ENCODE assay signal across 8 cellular contexts in the genomic region with DNA sequence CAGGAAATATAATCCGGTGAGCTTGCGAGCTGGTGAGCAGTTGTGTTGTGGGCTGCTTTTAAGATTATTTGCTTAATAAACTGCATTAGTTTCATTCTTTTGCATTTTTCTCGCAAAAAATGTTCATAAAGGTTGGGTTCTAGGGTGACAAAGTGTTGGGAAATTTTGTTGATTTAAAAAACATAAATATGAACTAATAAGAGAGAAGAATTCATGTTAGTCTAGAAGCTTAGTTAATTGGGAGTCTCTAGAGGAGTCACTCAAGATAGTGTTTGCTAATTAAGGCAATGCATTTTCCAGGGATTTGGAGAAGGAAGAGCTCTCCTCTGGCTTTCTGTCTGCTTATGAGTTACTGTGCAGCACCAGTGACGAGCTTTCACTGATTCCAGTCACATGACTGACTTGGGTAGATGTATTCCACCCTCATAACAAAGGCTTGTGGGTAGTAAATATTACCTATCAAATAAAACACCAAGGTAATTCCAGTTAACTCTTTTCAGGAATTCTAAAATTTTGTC.
A peak's percentile ranks its signal among the peaks of the same experiment; 100 is the strongest.
DNase-seq lines count a peak whose midpoint lies in the region; ATAC-seq and TF ChIP-seq lines count a peak whose summit lies in the region.

No MANE protein-coding gene starts in this region.

- no peak overlapping the region for H2BK15ac ChIP-seq in mesenchymal stem cell (ENCODE audit: low read depth, poor library complexity, severe bottlenecking)

- H3K4me1 ChIP-seq in GM23338 (ENCODE audit: insufficient read depth) = no peaks in the 10 kb centered on the region
- H3K4me1 ChIP-seq in OCI-LY1 (ENCODE audit: insufficient read depth, low read length, severe bottlenecking) = peaks cover 9% of the 10 kb centered on the region
- H3K4me1 ChIP-seq in mesenchymal stem cell (ENCODE audit: control insufficient read depth, insufficient read depth, low read depth, low read length) = no peaks in the 10 kb centered on the region

- H4K20me1 ChIP-seq in GM23338 (replicated peaks; ENCODE audit: insufficient read depth) (no peaks in the 10 kb centered on the region), OCI-LY1 (ENCODE audit: insufficient read depth, low read length) (no peaks in the 10 kb centered on the region)

- no peak overlapping the region for H3K4ac ChIP-seq in mesenchymal stem cell (ENCODE audit: low read depth in 1 of 2, low read length in 2 of 2)

- TF ChIP-seq CTCF in GM06990 (IDR thresholded peaks at IDR 0.05; ENCODE audit: insufficient read depth, low read length, poor library complexity, severe bottlenecking) (no peak), GM23338 (conservative IDR thresholded peaks at IDR 0.05; ENCODE audit: low read depth in 2 of 2) (no peak), OCI-LY1 (IDR thresholded peaks at IDR 0.05; ENCODE audit: low read length) (no peak)

- peaks cover 6% of the 10 kb centered on the region; the same call in 2 of the 3 replicates for H3K4me1 Mint-ChIP-seq in GM23338
- peaks cover 5% of the 10 kb centered on the region for H3K4me1 Mint-ChIP-seq in activated T-helper 1 cell treated with anti-CD3 and anti-CD28 coated beads, Interleukin-12 subunit alpha, Interleukin-12 subunit beta, Interleukin-2, Interleukin-4 antibody, amounts not matched to agents 30 ng/mL and 10 ng/mL and 1 ng/mL, durations not matched to agents 14 hours and 24 hours and 36 hours (ENCODE audit: low read depth)

- no peaks in the 10 kb centered on the region for H3K27me3 Mint-ChIP-seq in GM23338 (ENCODE audit: insufficient read depth, low read depth, poor library complexity)
- no peaks in the 10 kb centered on the region for H3K27me3 Mint-ChIP-seq in activated T-helper 1 cell treated with anti-CD3 and anti-CD28 coated beads, Interleukin-12 subunit alpha, Interleukin-12 subunit beta, Interleukin-2, Interleukin-4 antibody, amounts not matched to agents 30 ng/mL and 10 ng/mL and 1 ng/mL, durations not matched to agents 14 hours and 24 hours and 36 hours (ENCODE audit: insufficient read depth)

- no peak overlapping the region for H2BK120ac ChIP-seq in mesenchymal stem cell (ENCODE audit: low read depth, low read length)

- H3K9ac ChIP-seq in OCI-LY1 (ENCODE audit: low read length) (peak overlapping the region; percentile 37; the same call in 1 of the 2 replicates), mesenchymal stem cell (ENCODE audit: low read length) (peak overlapping the region; percentile 52)

- H3F3A ChIP-seq in GM23338 (replicated peaks; ENCODE audit: low read depth) = no peaks in the 10 kb centered on the region
- no peaks in the 10 kb centered on the region for H3F3A ChIP-seq in OCI-LY1 (ENCODE audit: insufficient read depth, low read length)

- H3K4me3 Mint-ChIP-seq in GM23338 = no peak overlapping the region
- no peak overlapping the region for H3K4me3 Mint-ChIP-seq in activated T-helper 1 cell treated with anti-CD3 and anti-CD28 coated beads, Interleukin-12 subunit alpha, Interleukin-12 subunit beta, Interleukin-2, Interleukin-4 antibody, amounts not matched to agents 30 ng/mL and 10 ng/mL and 1 ng/mL, durations not matched to agents 14 hours and 24 hours and 36 hours

- H2AFZ ChIP-seq in GM23338 (peak overlapping the region; percentile 4; the same call in 1 of the 2 replicates), OCI-LY1 (ENCODE audit: low read length) (peak overlapping the region; percentile 98; the same call in 1 of the 2 replicates), mesenchymal stem cell (ENCODE audit: low read depth, low read length) (no peak overlapping the region)

- no peaks in the 10 kb centered on the region for H3K9me3 ChIP-seq in OCI-LY1 (ENCODE audit: low read length)
- H3K9me3 ChIP-seq in mesenchymal stem cell (ENCODE audit: control insufficient read depth, low read length) = no peaks in the 10 kb centered on the region

- no peaks in the 10 kb centered on the region for H3K9me3 Mint-ChIP-seq in GM23338
- no peaks in the 10 kb centered on the region for H3K9me3 Mint-ChIP-seq in activated T-helper 1 cell treated with anti-CD3 and anti-CD28 coated beads, Interleukin-12 subunit alpha, Interleukin-12 subunit beta, Interleukin-2, Interleukin-4 antibody, amounts not matched to agents 30 ng/mL and 10 ng/mL and 1 ng/mL, durations not matched to agents 14 hours and 24 hours and 36 hours

- WGBS in mesenchymal stem cell = 19% methylated on average over 3 of the region's 4 CpGs

- DNase-seq in GM06990 (ENCODE audit: extremely low read depth, insufficient read length) (no peak), GM23338 (ENCODE audit: low spot score) (no peak), mesenchymal stem cell (no peak), epidermal melanocyte (ENCODE audit: insufficient read length, low spot score) (no peak), NCI-H187 treated with DMSO at 0.1 percent for 48 hours (lab: John Stamatoyannopoulos, UW) (no peak)
- DNase-seq in activated T-helper 1 cell treated with anti-CD3 and anti-CD28 coated beads, Interleukin-12 subunit alpha, Interleukin-12 subunit beta, Interleukin-2, Interleukin-4 antibody, amounts not matched to agents 30 ng/mL and 10 ng/mL and 1 ng/mL, durations not matched to agents 14 hours and 24 hours and 36 hours (ENCODE audit: low spot score) = no peak
- no peak for DNase-seq in activated CD4-positive, alpha-beta T cell treated with anti-CD3 and anti-CD28 coated beads for 48 hours

- H3K18ac ChIP-seq in mesenchymal stem cell (ENCODE audit: low read depth in 1 of 2, low read length in 2 of 2) = no peak overlapping the region

- H3K9me2 ChIP-seq in GM23338 (ENCODE audit: insufficient read depth) (no peaks in the 10 kb centered on the region), OCI-LY1 (ENCODE audit: low read depth, low read length) (no peaks in the 10 kb centered on the region)

- no peaks in the 10 kb centered on the region for H3K79me1 ChIP-seq in mesenchymal stem cell (replicated peaks; ENCODE audit: low read length, poor library complexity, severe bottlenecking)

- no peak overlapping the region for H2BK5ac ChIP-seq in mesenchymal stem cell (ENCODE audit: low read depth, low read length, poor library complexity, severe bottlenecking)

- H4K91ac ChIP-seq in mesenchymal stem cell (ENCODE audit: low read length) = no peak overlapping the region

- H3K27ac Mint-ChIP-seq in GM23338 = peak overlapping the region; percentile 56; the same call in 1 of the 2 replicates
- no peak overlapping the region for H3K27ac Mint-ChIP-seq in activated T-helper 1 cell treated with anti-CD3 and anti-CD28 coated beads, Interleukin-12 subunit alpha, Interleukin-12 subunit beta, Interleukin-2, Interleukin-4 antibody, amounts not matched to agents 30 ng/mL and 10 ng/mL and 1 ng/mL, durations not matched to agents 14 hours and 24 hours and 36 hours

- no peak overlapping the region for H4K8ac ChIP-seq in mesenchymal stem cell (ENCODE audit: low read length)

- H3K36me3 ChIP-seq in GM06990 (ENCODE audit: control insufficient read depth, insufficient read depth, low read length) (no peaks in the 10 kb centered on the region), GM23338 (ENCODE audit: insufficient read depth) (no peaks in the 10 kb centered on the region), OCI-LY1 (ENCODE audit: insufficient read depth, low read length) (no peaks in the 10 kb centered on the region), mesenchymal stem cell (ENCODE audit: control insufficient read depth in 1 of 2, insufficient read depth in 2 of 2, low read depth in 1 of 2, low read length in 2 of 2) (no peaks in the 10 kb centered on the region)

- H3K4me3 ChIP-seq in GM06990 (replicated peaks; ENCODE audit: low read depth, low read length) (peak overlapping the region; percentile 26), GM23338 (no peak overlapping the region), OCI-LY1 (ENCODE audit: low read depth, low read length, poor library complexity, severe bottlenecking) (peak overlapping the region; percentile 44), mesenchymal stem cell (ENCODE audit: insufficient read depth in 1 of 2, low read depth in 1 of 2, low read length in 2 of 2) (no peak overlapping the region)

- H3K36me3 Mint-ChIP-seq in GM23338 (ENCODE audit: low read depth) = no peaks in the 10 kb centered on the region
- no peaks in the 10 kb centered on the region for H3K36me3 Mint-ChIP-seq in activated T-helper 1 cell treated with anti-CD3 and anti-CD28 coated beads, Interleukin-12 subunit alpha, Interleukin-12 subunit beta, Interleukin-2, Interleukin-4 antibody, amounts not matched to agents 30 ng/mL and 10 ng/mL and 1 ng/mL, durations not matched to agents 14 hours and 24 hours and 36 hours (ENCODE audit: low read depth)

- H3K27ac ChIP-seq in GM23338 (ENCODE audit: low read depth) (no peak overlapping the region), OCI-LY1 (ENCODE audit: low read depth, low read length, poor library complexity, severe bottlenecking) (peak overlapping the region; percentile 25), mesenchymal stem cell (ENCODE audit: low read length, poor library complexity, severe bottlenecking) (no peak overlapping the region)

- no peak overlapping the region for H3K14ac ChIP-seq in mesenchymal stem cell (ENCODE audit: low read length in 2 of 2)

- H2BK12ac ChIP-seq in mesenchymal stem cell (ENCODE audit: low read length in 2 of 2) = no peak overlapping the region

- no peaks in the 10 kb centered on the region for H3K79me2 ChIP-seq in GM23338 (replicated peaks; ENCODE audit: insufficient read depth)
- no peaks in the 10 kb centered on the region for H3K79me2 ChIP-seq in OCI-LY1 (ENCODE audit: insufficient read depth, low read length)

- intact Hi-C loops in activated T-helper 1 cell treated with anti-CD3 and anti-CD28 coated beads, Interleukin-12 subunit alpha, Interleukin-12 subunit beta, Interleukin-2, Interleukin-4 antibody, amounts not matched to agents 30 ng/mL and 10 ng/mL and 1 ng/mL, durations not matched to agents 14 hours and 24 hours and 36 hours (cut with micrococcal nuclease) = loop anchor here (1.0 kb wide), 2 partner anchors 682 to 913 kb away; no protein-coding TSS in a partner anchor

- no peak for ATAC-seq in GM23338

- H3K23ac ChIP-seq in mesenchymal stem cell (ENCODE audit: low read length in 2 of 2) = no peak overlapping the region

- no peak overlapping the region for H2AK5ac ChIP-seq in mesenchymal stem cell (ENCODE audit: low read length, severe bottlenecking)

- H3K4me2 ChIP-seq in GM23338 (no peak overlapping the region), OCI-LY1 (ENCODE audit: low read length) (peak overlapping the region; percentile 64), mesenchymal stem cell (ENCODE audit: low read length, poor library complexity, severe bottlenecking) (no peak overlapping the region)

- H3K27me3 ChIP-seq in GM06990 (replicated peaks; ENCODE audit: control insufficient read depth, insufficient read depth, low read length) = no peaks in the 10 kb centered on the region
- H3K27me3 ChIP-seq in GM23338 (ENCODE audit: insufficient read depth) = no peaks in the 10 kb centered on the region
- H3K27me3 ChIP-seq in OCI-LY1 (ENCODE audit: insufficient read depth, low read length) = no peaks in the 10 kb centered on the region
- H3K27me3 ChIP-seq in mesenchymal stem cell (ENCODE audit: control insufficient read depth in 1 of 2, insufficient read depth in 1 of 2, low read length in 2 of 2) = no peaks in the 10 kb centered on the region

Comparison
In these comparisons a context has a peak if more than half of its experiments do, and no peak if none do; other contexts are left out.
1. H3K4me3 ChIP-seq: peak in GM06990 (single experiment) and OCI-LY1 (single experiment); none in GM23338 (single experiment) and mesenchymal stem cell (0 of 2).